In genomic region chr2:17752281-17752680, GRCh38 we compare ENCODE assay signal across 9 cellular contexts. TPM values are rescaled to one million over a fixed set of nuclear protein-coding genes. Genes with fewer than 3 reads are reported as not detected.
DNase-seq lines count a peak whose midpoint lies in the region; ATAC-seq, FAIRE-seq and TF ChIP-seq lines count a peak whose summit lies in the region.
"Had no signal": no experiment of that assay in that cellular context is flagged by ENCODE, and none has a peak within 500 bp of the region (broad histone marks: within the 10 kb centered on the region; RNA-seq: fewer than 3 reads in every experiment).

No MANE protein-coding gene starts in this region.

- TF ChIP-seq RAD21 in A549 (conservative IDR thresholded peaks at IDR 0.05 in 1 of 2, IDR thresholded peaks at IDR 0.05 in 1 of 2): no peak

- TF ChIP-seq POLR2A in A549 (IDR thresholded peaks at IDR 0.05; ENCODE audit: low read length) (no peak), NB4 (IDR thresholded peaks at IDR 0.05; ENCODE audit: extremely low read depth, insufficient read length) (no peak)

- POLR2A ChIA-PET in A549 (lab: Yijun Ruan, JAX): no interaction called here

- H3K4me2 ChIP-seq in A549: peak overlapping the region; percentile 93

- peak overlapping the region; percentile 95 to 98 for H3K27ac ChIP-seq in A549

- CTCF ChIA-PET in A549 (lab: Yijun Ruan, JAX): interaction anchor here (1.2 kb wide), 1 partner anchor 92 kb away, joined by 4 read pairs; no protein-coding TSS in a partner anchor

- no peak for FAIRE-seq in A549 (lab: Jason Lieb, UNC)

- no peaks in the 10 kb centered on the region for H3K9me3 ChIP-seq in A549

- TF ChIP-seq EP300 in A549 (IDR thresholded peaks at IDR 0.05): no peak

- ATAC-seq in A549 (no peak), GM19351 (IDR thresholded peaks at IDR 0.05; ENCODE audit: unreplicated experiment) (peak; percentile 22)

- TF ChIP-seq CTCF in A549 (IDR thresholded peaks at IDR 0.05) (no peak), NB4 (IDR thresholded peaks at IDR 0.05; ENCODE audit: low read depth, low read length) (no peak), fibroblast of the aortic adventitia (IDR thresholded peaks at IDR 0.05; ENCODE audit: insufficient read depth, low read length) (no peak)

- H3K4me3 ChIP-seq in A549: peak overlapping the region; percentile 83
- H3K4me3 ChIP-seq in NB4 (ENCODE audit: low read depth, low read length): peak overlapping the region; percentile 84
- H3K4me3 ChIP-seq in fibroblast of the aortic adventitia (ENCODE audit: low read depth, low read length): peak overlapping the region; percentile 85

- WGBS in A549 (ENCODE audit: missing lambda C conversion rate): 37% methylated on average over 4 of the region's 4 CpGs

- DNase-seq in A549 (ENCODE audit: low read depth in 1 of 2, low spot score in 1 of 2) (no peak), NB4 (ENCODE audit: low read depth) (no peak), fibroblast of the aortic adventitia (ENCODE audit: low read depth) (peak; percentile 4), hypothalamus (lab: John Stamatoyannopoulos, UW) (no peak), cortex of kidney (lab: John Stamatoyannopoulos, UW) (no peak), cerebellar cortex (ENCODE audit: low spot score) (no peak)
- DNase-seq in stimulated activated CD4-positive, alpha-beta T cell treated with anti-CD3 and anti-CD28 coated beads, Interleukin-15, amount 100 ng/mL, for 24 hours: no peak
- DNase-seq: T1000 had no signal

- H3K4me1 ChIP-seq in A549: peaks cover 74% of the 10 kb centered on the region

TF ChIP-seq in A549, 52 proteins besides CTCF, POLR2A, EP300 and RAD21:
- TF ChIP-seq JUNB (IDR thresholded peaks at IDR 0.05): no peak
- TF ChIP-seq FOSB (CRISPR knock-in tag; IDR thresholded peaks at IDR 0.05): no peak
- TF ChIP-seq NR3C1 (IDR thresholded peaks at IDR 0.05): no peak
- no peak for TF ChIP-seq HES2 (IDR thresholded peaks at IDR 0.05)
- TF ChIP-seq, protein P1, sequence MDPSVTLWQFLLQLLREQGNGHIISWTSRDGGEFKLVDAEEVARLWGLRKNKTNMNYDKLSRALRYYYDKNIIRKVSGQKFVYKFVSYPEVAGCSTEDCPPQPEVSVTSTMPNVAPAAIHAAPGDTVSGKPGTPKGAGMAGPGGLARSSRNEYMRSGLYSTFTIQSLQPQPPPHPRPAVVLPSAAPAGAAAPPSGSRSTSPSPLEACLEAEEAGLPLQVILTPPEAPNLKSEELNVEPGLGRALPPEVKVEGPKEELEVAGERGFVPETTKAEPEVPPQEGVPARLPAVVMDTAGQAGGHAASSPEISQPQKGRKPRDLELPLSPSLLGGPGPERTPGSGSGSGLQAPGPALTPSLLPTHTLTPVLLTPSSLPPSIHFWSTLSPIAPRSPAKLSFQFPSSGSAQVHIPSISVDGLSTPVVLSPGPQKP (IDR thresholded peaks at IDR 0.05; ENCODE audit: low read depth, low read length): no peak
- TF ChIP-seq HEYL (CRISPR knock-in tag; IDR thresholded peaks at IDR 0.05): no peak
- TF ChIP-seq ESRRA (IDR thresholded peaks at IDR 0.05; ENCODE audit: borderline replicate concordance, low read length): no peak
- no peak for TF ChIP-seq CBX2 (IDR thresholded peaks at IDR 0.05; ENCODE audit: borderline replicate concordance, low read depth)
- TF ChIP-seq HOXB13 (CRISPR knock-in tag; IDR thresholded peaks at IDR 0.05; ENCODE audit: low read depth): no peak
- TF ChIP-seq CHD2 (IDR thresholded peaks at IDR 0.05; ENCODE audit: low read length, partially characterized antibody): no peak
- TF ChIP-seq FOXS1 (CRISPR knock-in tag; IDR thresholded peaks at IDR 0.05): no peak
- TF ChIP-seq, protein P2, sequence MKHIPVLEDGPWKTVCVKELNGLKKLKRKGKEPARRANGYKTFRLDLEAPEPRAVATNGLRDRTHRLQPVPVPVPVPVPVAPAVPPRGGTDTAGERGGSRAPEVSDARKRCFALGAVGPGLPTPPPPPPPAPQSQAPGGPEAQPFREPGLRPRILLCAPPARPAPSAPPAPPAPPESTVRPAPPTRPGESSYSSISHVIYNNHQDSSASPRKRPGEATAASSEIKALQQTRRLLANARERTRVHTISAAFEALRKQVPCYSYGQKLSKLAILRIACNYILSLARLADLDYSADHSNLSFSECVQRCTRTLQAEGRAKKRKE (CRISPR knock-in tag; IDR thresholded peaks at IDR 0.05; ENCODE audit: low read depth): no peak
- TF ChIP-seq SREBF2 (IDR thresholded peaks at IDR 0.05): no peak
- TF ChIP-seq KDM1A (IDR thresholded peaks at IDR 0.05; ENCODE audit: low read depth): no peak
- TF ChIP-seq NPAS2 (CRISPR knock-in tag; IDR thresholded peaks at IDR 0.05; ENCODE audit: borderline replicate concordance): no peak
- TF ChIP-seq EHMT2 (IDR thresholded peaks at IDR 0.05; ENCODE audit: low read depth): no peak
- TF ChIP-seq SMC3 (IDR thresholded peaks at IDR 0.05): no peak
- TF ChIP-seq RFX5 (IDR thresholded peaks at IDR 0.05): no peak

RNA-seq across cellular contexts. Expression of gene SMC6, which starts 1.3 kb away (rescaled TPM):
- polyA plus RNA-seq in A549 (2011; rRNA removed): 34.2 and 51.6 TPM in 2 replicates
- polyA plus RNA-seq in A549 (2012; cell fraction: cytosol; rRNA removed): 7.7 and 8.8 TPM in 2 replicates
- polyA plus RNA-seq in A549 (2012; cell fraction: nucleus; rRNA removed): 7.3 and 10.1 TPM in 2 replicates
- 26.0 to 30.7 TPM (median 29.9 TPM) in 3 replicates for polyA plus RNA-seq in A549 (2017; fragmentation: RNase III; extraction: RNeasy Plus Mini Kit Qiagen cat#74134 plus additional on column Dnase treatment)
- 19.1 and 21.2 TPM in 2 replicates for polyA minus RNA-seq in A549 (2011; rRNA and poly(A)+ RNA removed)
- 31.0 and 44.1 TPM in 2 replicates for total RNA-seq in fibroblast of the aortic adventitia (ENCODE audit: low replicate concordance)

RNA-seq across cellular contexts. Expression of gene GEN1, which starts 1.7 kb away (rescaled TPM):
- 31.6 and 40.7 TPM in 2 replicates for polyA plus RNA-seq in A549 (2011; rRNA removed)
- 5.6 and 6.7 TPM in 2 replicates for polyA plus RNA-seq in A549 (2012; cell fraction: cytosol; rRNA removed)
- 23.6 and 31.1 TPM in 2 replicates for polyA plus RNA-seq in A549 (2012; cell fraction: nucleus; rRNA removed)
- 16.2 to 18.1 TPM (median 16.8 TPM) in 3 replicates for polyA plus RNA-seq in A549 (2017; fragmentation: RNase III; extraction: RNeasy Plus Mini Kit Qiagen cat#74134 plus additional on column Dnase treatment)
- 35.7 and 37.5 TPM in 2 replicates for polyA minus RNA-seq in A549 (2011; rRNA and poly(A)+ RNA removed)
- total RNA-seq in fibroblast of the aortic adventitia (ENCODE audit: low replicate concordance): 32.4 and 51.2 TPM in 2 replicates
